ENCODE assay signal across 8 cellular contexts in genomic region chr19:40420766-40421467, GRCh38. TPM values are rescaled to one million over a fixed set of nuclear protein-coding genes. Genes with fewer than 3 reads are reported as not detected.
DNase-seq lines count a peak whose midpoint lies in the region; ATAC-seq, FAIRE-seq and TF ChIP-seq lines count a peak whose summit lies in the region.

No MANE protein-coding gene starts in this region.

- peak overlapping the region; percentile 72 for H3K4me3 ChIP-seq in left ventricle myocardium inferior

- no peaks in the 10 kb centered on the region for H3K9me3 Mint-ChIP-seq in T-cell
- H3K9me3 Mint-ChIP-seq in progenitor cell of endocrine pancreas (ENCODE audit: low read depth), result no peaks in the 10 kb centered on the region

- peak; percentile 40 for FAIRE-seq in urothelium cell line (lab: Jason Lieb, UNC)

- intact Hi-C loops in left ventricle myocardium inferior (cut with micrococcal nuclease), result no loop called here

- H3K4me3 Mint-ChIP-seq in T-cell (peak overlapping the region; percentile 84 to 87 (median 84)), progenitor cell of endocrine pancreas (ENCODE audit: low read depth) (peak overlapping the region; percentile 71)

- CTCF ChIA-PET in T-cell (lab: Charles Lee), result interaction anchor here (0.5 to 1.8 kb wide), 21 partner anchors 10 to 888 kb away, joined by 3 to 12 read pairs (median 4); partner anchors contain the start of genes BLVRB (in 1 of the 2) and EID2B (in 1 of the 2)

- H3K9me3 ChIP-seq in left ventricle myocardium inferior (replicated peaks), result no peaks in the 10 kb centered on the region

- H3K36me3 Mint-ChIP-seq in T-cell (peaks cover 5% of the 10 kb centered on the region), progenitor cell of endocrine pancreas (ENCODE audit: insufficient read depth) (no peaks in the 10 kb centered on the region)

- H3K27me3 ChIP-seq in left ventricle myocardium inferior (ENCODE audit: low read depth), result no peaks in the 10 kb centered on the region

- TF ChIP-seq CTCF in left ventricle myocardium inferior (IDR thresholded peaks at IDR 0.05; ENCODE audit: borderline replicate concordance) (peak; percentile 91), progenitor cell of endocrine pancreas (IDR thresholded peaks at IDR 0.05; ENCODE audit: unreplicated experiment) (peak; percentile 98)

- peaks cover 76% of the 10 kb centered on the region for H3K4me1 ChIP-seq in left ventricle myocardium inferior

- DNase-seq in DMS 273 (lab: John Stamatoyannopoulos, UW; ENCODE audit: unreplicated experiment) (peak; percentile 94), NCI-H1092 (lab: John Stamatoyannopoulos, UW) (peak; percentile 45), T-cell (peak; percentile 37 to 80 (median 62)), amygdala (lab: John Stamatoyannopoulos, UW) (peak in 55 of 56 donors; percentile 53 to 98 (median 85)), left ventricle myocardium inferior (peak; percentile 95), progenitor cell of endocrine pancreas (ENCODE audit: low spot score, unreplicated experiment) (peak; percentile 87), urothelium cell line (ENCODE audit: low spot score) (peak; percentile 89)

- POLR2A ChIA-PET in T-cell (lab: Charles Lee), result interaction anchor here (0.6 to 1.0 kb wide), 6 partner anchors 10 to 993 kb away, joined by 3 to 7 read pairs (median 4); partner anchors contain the start of gene BLVRB (in 1 of the 2)

- H3K27ac Mint-ChIP-seq in T-cell (peak overlapping the region; percentile 96 to 97), progenitor cell of endocrine pancreas (peak overlapping the region; percentile 97)

- peaks cover 13% of the 10 kb centered on the region for H3K36me3 ChIP-seq in left ventricle myocardium inferior

- ATAC-seq in GM21825 (IDR thresholded peaks at IDR 0.05; ENCODE audit: unreplicated experiment) (peak; percentile 29), T-cell (replicated peaks in 1 of 4) (peak; percentile 40 to 53 (median 51))

- H3K27ac ChIP-seq in left ventricle myocardium inferior (replicated peaks), result peak overlapping the region; percentile 99

- no peaks in the 10 kb centered on the region for H3K27me3 Mint-ChIP-seq in T-cell
- peaks cover 2% of the 10 kb centered on the region for H3K27me3 Mint-ChIP-seq in progenitor cell of endocrine pancreas

- H3K4me1 Mint-ChIP-seq in T-cell, result peaks cover 39 to 44% (median 43%) of the 10 kb centered on the region in 3 donors
- H3K4me1 Mint-ChIP-seq in progenitor cell of endocrine pancreas (ENCODE audit: low read depth), result peaks cover 12% of the 10 kb centered on the region

RNA-seq across cellular contexts. Expression of gene SERTAD1, which starts 4.9 kb away (rescaled TPM):
- 10 to 100 TPM; 10.9 to 25.4 (median 13.3) TPM for total RNA-seq in T-cell
- 9.2 TPM for total RNA-seq in left ventricle myocardium inferior
- total RNA-seq in progenitor cell of endocrine pancreas, result 4.1 and 4.4 TPM in 2 replicates

RNA-seq across cellular contexts. Expression of gene PRX, which starts 7.7 kb away (rescaled TPM):
- total RNA-seq in T-cell, result 1 to 10 TPM; 2.0 to 4.4 (median 2.8) TPM
- 3.3 TPM for total RNA-seq in left ventricle myocardium inferior
- 0.96 and 1.2 TPM in 2 replicates for total RNA-seq in progenitor cell of endocrine pancreas

RNA-seq across cellular contexts. Expression of gene SERTAD3, which starts 23.2 kb away (rescaled TPM):
- 10 to 100 TPM; 17.4 to 26.7 (median 24.7) TPM for total RNA-seq in T-cell
- 16.2 TPM for total RNA-seq in left ventricle myocardium inferior
- 26.5 and 27.5 TPM in 2 replicates for total RNA-seq in progenitor cell of endocrine pancreas

RNA-seq across cellular contexts. Expression of gene HIPK4, which starts 30.9 kb away (rescaled TPM):
- total RNA-seq in T-cell (under 1 TPM in 4 of 5 donors, not detected in 1; 0.16 to 0.20 (median 0.18) TPM), left ventricle myocardium inferior (not detected), progenitor cell of endocrine pancreas (0.11 TPM in 1 of 2 replicates, not detected in the other)

RNA-seq across cellular contexts. Expression of gene BLVRB, which starts 44.6 kb away (rescaled TPM):
- total RNA-seq in T-cell (10 to 100 TPM in 3 of 5 donors, 1 to 10 TPM in 2; 6.8 to 20.3 (median 16.4) TPM), left ventricle myocardium inferior (91.3 TPM), progenitor cell of endocrine pancreas (14.0 and 16.4 TPM in 2 replicates)

Comparison
In these comparisons a context has a peak if more than half of its experiments do, and no peak if none do; other contexts are left out.
1. Peak in every context shown above with its lines: DNase-seq, ATAC-seq, H3K4me3 ChIP-seq and H3K27ac ChIP-seq.
2. DNase-seq: peak in every context shown above with its lines; median percentile 95 in left ventricle myocardium inferior; 94 in DMS 273; 89 in urothelium cell line; 87 in progenitor cell of endocrine pancreas; 85 in amygdala; 62 in T-cell; 45 in NCI-H1092.